ENCODE assay signal across 17 cellular contexts in genomic region chr20:52180167-52180840, GRCh38. TPM values are rescaled to one million over a fixed set of nuclear protein-coding genes. Genes with fewer than 3 reads are reported as not detected.
A peak's percentile ranks its signal among the peaks of the same experiment; 100 is the strongest.
DNase-seq lines count a peak whose midpoint lies in the region; ATAC-seq, FAIRE-seq and TF ChIP-seq lines count a peak whose summit lies in the region.
"Had no signal": no experiment of that assay in that cellular context is flagged by ENCODE, and none has a peak within 500 bp of the region (broad histone marks: within the 10 kb centered on the region; RNA-seq: fewer than 3 reads in every experiment).

No MANE protein-coding gene starts in this region.

- H3K27me3 Mint-ChIP-seq in activated T-cell treated with anti-CD3 and anti-CD28 coated beads, Interleukin-2, amount 50 U/mL, for 24 hours, result no peaks in the 10 kb centered on the region
- H3K27me3 Mint-ChIP-seq in activated T-cell treated with anti-CD3 and anti-CD28 coated beads, Interleukin-2, amount 50 U/mL, for 4 hours (ENCODE audit: low read depth), result no peaks in the 10 kb centered on the region
- H3K27me3 Mint-ChIP-seq in activated naive CD8-positive, alpha-beta T cell treated with anti-CD3 and anti-CD28 coated beads for 36 hours, result no peaks in the 10 kb centered on the region
- H3K27me3 Mint-ChIP-seq: CD4-positive, alpha-beta memory T cell had no signal

- no peak for ATAC-seq in activated T-cell treated with anti-CD3 and anti-CD28 coated beads, Interleukin-2, amount 50 U/mL, for 4 hours
- no peak for ATAC-seq in stimulated activated effector memory CD8-positive, alpha-beta T cell treated with anti-CD3 and anti-CD28 coated beads, Interleukin-12 subunit alpha, Interleukin-12 subunit beta, amount 100 ng/mL, for 72 hours
- ATAC-seq: GM23338, PC-3 had no signal

- H3K9me3 Mint-ChIP-seq in activated T-cell treated with anti-CD3 and anti-CD28 coated beads, Interleukin-2, amount 50 U/mL, for 24 hours, result no peaks in the 10 kb centered on the region
- no peaks in the 10 kb centered on the region for H3K9me3 Mint-ChIP-seq in activated T-cell treated with anti-CD3 and anti-CD28 coated beads, Interleukin-2, amount 50 U/mL, for 4 hours
- peaks cover 2% of the 10 kb centered on the region for H3K9me3 Mint-ChIP-seq in activated naive CD8-positive, alpha-beta T cell treated with anti-CD3 and anti-CD28 coated beads for 36 hours
- no peaks in the 10 kb centered on the region for H3K9me3 Mint-ChIP-seq in stimulated activated effector memory CD8-positive, alpha-beta T cell treated with anti-CD3 and anti-CD28 coated beads, Interleukin-12 subunit alpha, Interleukin-12 subunit beta, amount 100 ng/mL, for 72 hours
- H3K9me3 Mint-ChIP-seq: CD4-positive, alpha-beta memory T cell; GM23338; HFFc6 had no signal

- no peak overlapping the region for H3K4me3 Mint-ChIP-seq in activated T-cell treated with anti-CD3 and anti-CD28 coated beads, Interleukin-2, amount 50 U/mL, for 24 hours
- H3K4me3 Mint-ChIP-seq in activated T-cell treated with anti-CD3 and anti-CD28 coated beads, Interleukin-2, amount 50 U/mL, for 4 hours, result no peak overlapping the region
- no peak overlapping the region for H3K4me3 Mint-ChIP-seq in activated naive CD8-positive, alpha-beta T cell treated with anti-CD3 and anti-CD28 coated beads for 36 hours
- H3K4me3 Mint-ChIP-seq in stimulated activated effector memory CD8-positive, alpha-beta T cell treated with anti-CD3 and anti-CD28 coated beads, Interleukin-12 subunit alpha, Interleukin-12 subunit beta, amount 100 ng/mL, for 72 hours, result peak overlapping the region; percentile 6
- H3K4me3 Mint-ChIP-seq: CD4-positive, alpha-beta memory T cell; GM23338; HFFc6 had no signal

- FAIRE-seq in GM12892 (lab: Jason Lieb, UNC), result peak; percentile 57

- peaks cover 64% of the 10 kb centered on the region for H3K36me3 Mint-ChIP-seq in activated T-cell treated with anti-CD3 and anti-CD28 coated beads, Interleukin-2, amount 50 U/mL, for 24 hours (ENCODE audit: low read depth)
- peaks cover 27% of the 10 kb centered on the region for H3K36me3 Mint-ChIP-seq in activated T-cell treated with anti-CD3 and anti-CD28 coated beads, Interleukin-2, amount 50 U/mL, for 4 hours (ENCODE audit: insufficient read depth)
- H3K36me3 Mint-ChIP-seq in activated naive CD8-positive, alpha-beta T cell treated with anti-CD3 and anti-CD28 coated beads for 36 hours, result peaks cover 36% of the 10 kb centered on the region
- peaks cover 39% of the 10 kb centered on the region for H3K36me3 Mint-ChIP-seq in stimulated activated effector memory CD8-positive, alpha-beta T cell treated with anti-CD3 and anti-CD28 coated beads, Interleukin-12 subunit alpha, Interleukin-12 subunit beta, amount 100 ng/mL, for 72 hours

- H3K4me1 Mint-ChIP-seq in activated T-cell treated with anti-CD3 and anti-CD28 coated beads, Interleukin-2, amount 50 U/mL, for 24 hours (ENCODE audit: low read depth), result peaks cover 24% of the 10 kb centered on the region
- peaks cover 5% of the 10 kb centered on the region for H3K4me1 Mint-ChIP-seq in activated T-cell treated with anti-CD3 and anti-CD28 coated beads, Interleukin-2, amount 50 U/mL, for 4 hours (ENCODE audit: low read depth)
- H3K4me1 Mint-ChIP-seq in activated naive CD8-positive, alpha-beta T cell treated with anti-CD3 and anti-CD28 coated beads for 36 hours, result peaks cover 24% of the 10 kb centered on the region
- H3K4me1 Mint-ChIP-seq in stimulated activated effector memory CD8-positive, alpha-beta T cell treated with anti-CD3 and anti-CD28 coated beads, Interleukin-12 subunit alpha, Interleukin-12 subunit beta, amount 100 ng/mL, for 72 hours, result peaks cover 21% of the 10 kb centered on the region
- H3K4me1 Mint-ChIP-seq: GM23338 had no signal

- intact Hi-C loops in cardiac septum (cut with DNase I), result no loop called here

- TF ChIP-seq POLR2A in GM12892 (IDR thresholded peaks at IDR 0.05; ENCODE audit: low read depth, low read length), result no peak

- peak overlapping the region; percentile 90 for H3K27ac Mint-ChIP-seq in activated T-cell treated with anti-CD3 and anti-CD28 coated beads, Interleukin-2, amount 50 U/mL, for 24 hours
- peak overlapping the region; percentile 87 for H3K27ac Mint-ChIP-seq in activated naive CD8-positive, alpha-beta T cell treated with anti-CD3 and anti-CD28 coated beads for 36 hours
- peak overlapping the region; percentile 15 for H3K27ac Mint-ChIP-seq in stimulated activated effector memory CD8-positive, alpha-beta T cell treated with anti-CD3 and anti-CD28 coated beads, Interleukin-12 subunit alpha, Interleukin-12 subunit beta, amount 100 ng/mL, for 72 hours
- H3K27ac Mint-ChIP-seq: GM23338, HFFc6 had no signal

- no peak for DNase-seq in activated T-cell treated with anti-CD3 and anti-CD28 coated beads, Interleukin-2, amount 50 U/mL, for 24 hours
- no peak for DNase-seq in activated T-cell treated with anti-CD3 and anti-CD28 coated beads, Interleukin-2, amount 50 U/mL, for 4 hours
- DNase-seq in GM12892 (ENCODE audit: insufficient read length) (no peak), NCI-H510A (lab: John Stamatoyannopoulos, UW) (no peak), HPDE6-E6E7 (ENCODE audit: extremely low spot score) (no peak), cardiac septum (ENCODE audit: low spot score) (no peak)
- no peak for DNase-seq in activated naive CD8-positive, alpha-beta T cell treated with anti-CD3 and anti-CD28 coated beads for 36 hours
- no peak for DNase-seq in stimulated activated effector memory CD8-positive, alpha-beta T cell treated with anti-CD3 and anti-CD28 coated beads, Interleukin-12 subunit alpha, Interleukin-12 subunit beta, amount 100 ng/mL, for 72 hours (ENCODE audit: low spot score in 2 of 2)
- DNase-seq: CD4-positive, alpha-beta memory T cell; DMS79; HFFc6; Kasumi-1; NCI-H1436; NCI-H2081 treated with DMSO at 0.1 percent for 48 hours; NCI-H524 treated with DMSO at 0.1 percent for 48 hours; PC-3 had no signal

RNA-seq across cellular contexts. Expression of gene ZFP64, which starts 11.3 kb away (rescaled TPM):
- total RNA-seq in activated T-cell treated with anti-CD3 and anti-CD28 coated beads, Interleukin-2, amount 50 U/mL, for 4 hours, result 10 to 100 TPM; 11.1 to 14.2 (median 11.3) TPM
- polyA plus RNA-seq in GM12892 (2012; ENCODE audit: missing spikeins), result 9.8 TPM
- total RNA-seq in activated naive CD8-positive, alpha-beta T cell treated with anti-CD3 and anti-CD28 coated beads for 36 hours, result 10 to 100 TPM; 13.1 to 13.5 TPM
- total RNA-seq in cardiac septum, result 6.3 TPM

Comparison
In these comparisons a context has a peak if more than half of its experiments do, and no peak if none do; other contexts are left out.
1. H3K27ac Mint-ChIP-seq: peak in every context shown above with its lines; median percentile 90 in activated T-cell treated with anti-CD3 and anti-CD28 coated beads, Interleukin-2, amount 50 U/mL, for 24 hours; 87 in activated naive CD8-positive, alpha-beta T cell treated with anti-CD3 and anti-CD28 coated beads for 36 hours; 15 in stimulated activated effector memory CD8-positive, alpha-beta T cell treated with anti-CD3 and anti-CD28 coated beads, Interleukin-12 subunit alpha, Interleukin-12 subunit beta, amount 100 ng/mL, for 72 hours.